ENCODE assay signal across 13 cellular contexts in the genomic region with DNA sequence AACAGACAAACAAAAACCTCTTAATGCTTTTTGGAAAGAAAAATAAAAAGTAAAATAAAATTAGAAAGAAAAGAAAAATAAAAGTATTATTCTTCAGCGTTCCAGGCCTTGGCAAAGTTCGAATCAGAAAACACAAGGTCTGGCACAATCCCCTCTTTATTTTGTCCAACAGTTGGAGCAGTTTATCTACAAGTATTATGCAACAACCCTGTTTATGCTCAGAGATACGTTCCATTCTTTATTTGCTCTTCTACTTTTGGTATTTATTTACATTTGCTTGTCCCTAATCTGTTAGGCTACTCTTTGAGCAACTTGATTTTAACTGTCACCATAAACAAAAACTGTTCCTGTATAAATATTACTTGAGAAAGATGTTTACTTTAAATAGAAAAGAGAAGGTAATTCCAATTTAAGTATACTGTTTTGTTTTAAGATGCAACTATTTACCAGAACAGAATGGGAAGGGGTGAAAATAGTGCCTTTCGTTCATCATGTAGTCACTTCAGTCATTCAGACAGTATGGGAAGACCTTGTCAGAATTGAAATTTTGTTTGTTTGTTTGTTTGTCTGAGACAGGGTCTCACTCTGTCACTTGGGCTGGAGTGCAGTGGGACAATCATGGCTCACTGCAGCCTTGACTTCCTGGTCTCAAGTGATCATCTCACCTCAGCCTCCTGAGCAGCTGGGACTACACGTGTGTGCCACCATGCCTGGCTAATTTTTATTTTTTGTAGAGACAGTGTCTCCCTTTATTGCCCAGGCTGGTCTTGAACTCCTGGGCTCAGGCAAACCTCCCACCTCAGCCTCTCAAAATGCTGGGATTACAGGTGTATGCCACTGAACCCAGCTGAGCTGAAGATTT. TPM values are rescaled to one million over a fixed set of nuclear protein-coding genes. Genes with fewer than 3 reads are reported as not detected.
DNase-seq lines count a peak whose midpoint lies in the region; ATAC-seq, FAIRE-seq and TF ChIP-seq lines count a peak whose summit lies in the region.
"Had no signal": no experiment of that assay in that cellular context is flagged by ENCODE, and none has a peak within 500 bp of the region (broad histone marks: within the 10 kb centered on the region; RNA-seq: fewer than 3 reads in every experiment).

No MANE protein-coding gene starts in this region.

- H3K27me3 ChIP-seq in esophagus squamous epithelium = no peaks in the 10 kb centered on the region
- H3K27me3 ChIP-seq: testis had no signal

- no peaks in the 10 kb centered on the region for H3K9me3 ChIP-seq in esophagus squamous epithelium
- H3K9me3 ChIP-seq: testis had no signal

- peak overlapping the region in 3 of 4 donors; percentile 69 to 86 (median 74) for H3K4me3 ChIP-seq in esophagus squamous epithelium
- H3K4me3 ChIP-seq: testis had no signal

- ATAC-seq in HG03432 (IDR thresholded peaks at IDR 0.05; ENCODE audit: unreplicated experiment) = no peak
- ATAC-seq: naive thymus-derived CD8-positive, alpha-beta T cell had no signal

- no peak for FAIRE-seq in HTR-8/SVneo (lab: Jason Lieb, UNC)

- intact Hi-C loops in esophagus squamous epithelium (cut with DNase I) = no loop called here

- 45 to 56% methylated on average over 5 of the region's 5 CpGs for WGBS in esophagus squamous epithelium, 2 donors

- TF ChIP-seq CTCF in esophagus squamous epithelium (IDR thresholded peaks at IDR 0.05) = no peak

- TF ChIP-seq POLR2A in esophagus squamous epithelium (IDR thresholded peaks at IDR 0.05) = peak in 1 of 4 donors; percentile 28

- H3K27ac ChIP-seq in esophagus squamous epithelium = peak overlapping the region in 3 of 4 donors; percentile 70 to 94 (median 93)
- peak overlapping the region; percentile 82 for H3K27ac ChIP-seq in substantia nigra (ENCODE audit: low read depth, low read length, poor library complexity, severe bottlenecking)

- peaks cover 0 to 85% (median 27%) of the 10 kb centered on the region in 3 donors for H3K36me3 ChIP-seq in esophagus squamous epithelium

- H3K4me1 ChIP-seq in esophagus squamous epithelium = peaks cover 0 to 49% (median 0%) of the 10 kb centered on the region in 3 donors
- H3K4me1 ChIP-seq: testis had no signal

- DNase-seq in HuH-7 (ENCODE audit: low spot score) (peak; percentile 54), esophagus squamous epithelium (lab: John Stamatoyannopoulos, UW) (no peak), medulla oblongata (ENCODE audit: extremely low spot score) (peak; percentile 75), substantia nigra (lab: John Stamatoyannopoulos, UW) (peak in 1 of 49 donors; percentile 22), NOMO-1 treated with DMSO at 0.1 percent for 48 hours (lab: John Stamatoyannopoulos, UW; ENCODE audit: unreplicated experiment) (no peak), HTR-8/SVneo (ENCODE audit: insufficient read length, low spot score) (no peak), SKM-1 treated with dmso at 0.1 percent for 144 hours (lab: John Stamatoyannopoulos, UW; ENCODE audit: unreplicated experiment) (no peak)
- DNase-seq: activated naive CD4-positive, alpha-beta T cell treated with anti-CD3 and anti-CD28 coated beads, Interleukin-2, amount 50 U/mL, for 16 hours; naive thymus-derived CD8-positive, alpha-beta T cell; NCI-H1694; SIG-M5; testis had no signal

RNA-seq across cellular contexts. Expression of gene PDK4, which starts 5.7 kb away (rescaled TPM):
- total RNA-seq in esophagus squamous epithelium = 100 to 1,000 TPM in 2 of 4 donors, 1 to 10 TPM in 2; 4.1 to 129 (median 64.6) TPM

Comparison
In these comparisons a context has a peak if more than half of its experiments do, and no peak if none do; other contexts are left out.
1. DNase-seq: peak in HuH-7 (single experiment) and medulla oblongata (single experiment); none in esophagus squamous epithelium (single experiment), NOMO-1 treated with DMSO at 0.1 percent for 48 hours (single experiment), HTR-8/SVneo (single experiment) and SKM-1 treated with dmso at 0.1 percent for 144 hours (single experiment).